8 cellular contexts compared by ENCODE assay signal in the genomic region with DNA sequence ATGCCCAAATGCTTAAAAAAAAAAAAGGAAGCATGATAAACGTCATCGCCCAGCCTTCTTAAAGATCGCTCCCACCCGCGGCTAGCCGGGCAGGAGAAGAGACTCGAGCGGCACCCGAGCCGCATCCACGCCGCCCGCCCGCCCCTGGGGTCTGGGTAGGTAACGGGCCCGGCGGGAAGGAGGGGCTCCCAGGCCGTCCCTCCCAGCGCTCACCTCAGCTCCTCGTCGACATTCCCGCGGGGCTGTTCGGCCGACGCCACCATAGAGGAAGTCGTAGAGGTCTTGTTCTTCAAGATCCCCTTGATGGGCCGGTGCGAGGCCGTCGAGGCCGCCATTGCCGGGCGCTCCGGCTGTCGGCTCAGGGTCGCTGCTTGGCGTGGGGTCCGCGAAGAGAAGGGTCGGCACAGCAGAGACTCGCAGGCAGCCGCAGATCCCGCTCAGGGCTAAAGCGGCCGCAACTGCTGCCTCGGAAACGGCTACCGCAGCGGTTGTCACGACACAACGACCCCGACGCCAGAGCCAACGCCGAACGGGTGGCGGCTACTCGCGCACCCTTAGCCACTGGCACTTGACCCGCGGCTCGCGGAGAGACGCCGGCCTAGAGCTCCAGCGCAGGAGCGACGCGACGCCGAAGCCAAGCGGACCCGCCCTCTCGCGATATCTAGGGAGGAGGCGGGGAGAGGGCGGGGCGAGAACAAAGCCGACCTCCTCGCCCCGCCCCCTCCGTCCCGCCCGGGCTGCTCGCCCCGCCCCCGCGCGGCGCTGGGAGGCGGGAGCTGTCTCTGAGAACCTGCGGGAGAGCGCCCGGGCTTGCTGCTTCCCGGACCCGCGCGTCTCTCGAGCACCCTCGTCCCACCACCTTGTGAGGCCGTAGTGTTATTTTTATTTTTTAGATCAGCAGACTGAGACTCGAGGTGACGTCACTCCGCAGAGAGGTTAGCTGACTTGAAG. TPM values are rescaled to one million over a fixed set of nuclear protein-coding genes. Genes with fewer than 3 reads are reported as not detected.
DNase-seq lines count a peak whose midpoint lies in the region; ATAC-seq and TF ChIP-seq lines count a peak whose summit lies in the region.

PPP1R2 (minus strand) TSS at position 635 of the 951 bp plus-strand sequence; CDS start at position 335, 300 bp downstream.

- H3K4me1 Mint-ChIP-seq in activated B cell treated with CpG ODN at 0.5 μM for 24 hours, result peaks cover 76% of the 10 kb centered on the region

- no peaks in the 10 kb centered on the region for H3K27me3 ChIP-seq in spleen (replicated peaks in 1 of 7)

- no peaks in the 10 kb centered on the region for H3K9me3 Mint-ChIP-seq in activated B cell treated with CpG ODN at 0.5 μM for 24 hours

- CTCF ChIA-PET in AG04449 (lab: Yijun Ruan, JAX), result interaction anchor here (0.6 to 3.4 kb wide), 8 partner anchors 10 to 856 kb away, joined by 3 to 30 read pairs (median 3); partner anchors contain the start of gene XXYLT1
- CTCF ChIA-PET in activated B cell treated with CpG ODN at 0.5 μM for 24 hours (lab: Charles Lee), result interaction anchor here (1.5 to 2.5 kb wide), 4 partner anchors 20 to 855 kb away, joined by 3 to 11 read pairs (median 8); partner anchors contain the start of gene XXYLT1

- intact Hi-C loops in activated B cell treated with CpG ODN at 0.5 μM for 24 hours (cut with micrococcal nuclease) (loop anchor here (1.0 to 10.0 kb wide), 9 partner anchors 20 to 1951 kb away; partner anchors contain the start of genes ACAP2, LSG1, OPA1 and TNK2), spleen (cut with DNase I; ENCODE audit: low total_unique reads) (no loop called here)

- peak within 1 kb of the TSS; percentile 94 for H3K4me3 ChIP-seq in AG04449 (ENCODE audit: low read depth, low read length)
- peak within 1 kb of the TSS; percentile 81 to 84 for H3K4me3 ChIP-seq in cardiac fibroblast (replicated peaks in 1 of 2; ENCODE audit: low read depth in 2 of 2, low read length in 2 of 2)
- peak within 1 kb of the TSS; percentile 66 to 89 (median 74) for H3K4me3 ChIP-seq in spleen

- 0 to 1% (median 0%) methylated on average over 17 to 105 of the region's 105 CpGs for WGBS in spleen, 5 donors

- H3K4me3 Mint-ChIP-seq in activated B cell treated with CpG ODN at 0.5 μM for 24 hours, result peak within 1 kb of the TSS; percentile 91

- H3K27ac Mint-ChIP-seq in activated B cell treated with CpG ODN at 0.5 μM for 24 hours, result peak within 1 kb of the TSS; percentile 92

- peak; percentile 79 for ATAC-seq in GM18907 (IDR thresholded peaks at IDR 0.05; ENCODE audit: unreplicated experiment)
- peak; percentile 72 for ATAC-seq in HG03139 (IDR thresholded peaks at IDR 0.05; ENCODE audit: unreplicated experiment)
- peak; percentile 84 for ATAC-seq in activated B cell treated with CpG ODN at 0.5 μM for 24 hours (ENCODE audit: low read depth)

- TF ChIP-seq CTCF in AG04449 (IDR thresholded peaks at IDR 0.05; ENCODE audit: insufficient read depth, low read length, missing control alignments) (no peak), activated B cell treated with CpG ODN at 0.5 μM for 24 hours (IDR thresholded peaks at IDR 0.05) (no peak), cardiac fibroblast (IDR thresholded peaks at IDR 0.05; ENCODE audit: low read depth, low read length) (no peak), spleen (IDR thresholded peaks at IDR 0.05 in 8 of 11, conservative IDR thresholded peaks at IDR 0.05 in 3 of 11) (peak in 4 of 11 experiments; percentile 14 to 47 (median 37))

- no peaks in the 10 kb centered on the region for H3K27me3 Mint-ChIP-seq in activated B cell treated with CpG ODN at 0.5 μM for 24 hours

- peaks cover 22% of the 10 kb centered on the region for H3K36me3 Mint-ChIP-seq in activated B cell treated with CpG ODN at 0.5 μM for 24 hours (ENCODE audit: low read depth)

- H3K4me1 ChIP-seq in spleen, result peaks cover 41 to 87% (median 76%) of the 10 kb centered on the region in 6 donors

- POLR2A ChIA-PET in AG04449 (lab: Yijun Ruan, JAX), result interaction anchor here (0.7 to 1.0 kb wide), 6 partner anchors 9 to 857 kb away, joined by 3 to 5 read pairs (median 4); partner anchors contain the start of gene FAM43A
- POLR2A ChIA-PET in activated B cell treated with CpG ODN at 0.5 μM for 24 hours (lab: Charles Lee), result interaction anchor here (0.6 to 3.4 kb wide), 26 partner anchors 7 to 1472 kb away, joined by 3 to 25 read pairs (median 4); partner anchors contain the start of genes ACAP2, LSG1, TNK2 and XXYLT1

- TF ChIP-seq POLR2A in spleen (IDR thresholded peaks at IDR 0.05), result peak; percentile 90 to 96 (median 93)

- DNase-seq in AG04449 (ENCODE audit: low read depth, low spot score) (peak; percentile 31), NCI-H2227 (lab: John Stamatoyannopoulos, UW; ENCODE audit: unreplicated experiment) (peak; percentile 95), activated B cell treated with CpG ODN at 0.5 μM for 24 hours (peak; percentile 95), cardiac fibroblast (ENCODE audit: low read depth in 2 of 2) (peak; percentile 93 to 94), inferior parietal cortex (ENCODE audit: extremely low spot score) (peak; percentile 88), spleen (peak; percentile 97)

- no peaks in the 10 kb centered on the region for H3K36me3 ChIP-seq in spleen

- no peaks in the 10 kb centered on the region for H3K9me3 ChIP-seq in spleen

- peak within 1 kb of the TSS; percentile 94 to 99 (median 98) for H3K27ac ChIP-seq in spleen

RNA-seq across cellular contexts. Expression of gene PPP1R2, which starts in this region (rescaled TPM):
- 62.5 and 64.1 TPM in 2 replicates for total RNA-seq in activated B cell treated with CpG ODN at 0.5 μM for 24 hours
- 100 to 1,000 TPM in 1 of 7 donors, 10 to 100 TPM in 6; 52.7 to 168 (median 67.7) TPM for total RNA-seq in spleen
- 10 to 100 TPM; 30.7 to 37.8 (median 34.9) TPM for polyA plus RNA-seq in spleen

Comparison
In these comparisons a context has a peak if more than half of its experiments do, and no peak if none do; other contexts are left out.
1. Peak in every context shown above with its lines: DNase-seq, ATAC-seq, H3K4me3 ChIP-seq and H3K27ac ChIP-seq.
2. DNase-seq: peak in every context shown above with its lines; median percentile 97 in spleen; 95 in NCI-H2227; 95 in activated B cell treated with CpG ODN at 0.5 μM for 24 hours; 94 in cardiac fibroblast; 88 in inferior parietal cortex; 31 in AG04449.